ENCODE assay signal across 33 cellular contexts in genomic region chr10:8280946-8281345, GRCh38.
DNase-seq lines count a peak whose midpoint lies in the region; ATAC-seq and TF ChIP-seq lines count a peak whose summit lies in the region.
"Had no signal": no experiment of that assay in that cellular context is flagged by ENCODE, and none has a peak within 500 bp of the region (broad histone marks: within the 10 kb centered on the region; RNA-seq: fewer than 3 reads in every experiment).

No MANE protein-coding gene starts in this region.

- no peak overlapping the region for H3K23ac ChIP-seq in trophoblast cell (ENCODE audit: low read length)

- DNase-seq in T-helper 17 cell (no peak), esophagus muscularis mucosa (ENCODE audit: extremely low spot score) (peak; percentile 3), trophoblast cell (peak; percentile 92 to 99), NCI-H2081 (lab: John Stamatoyannopoulos, UW) (no peak), sciatic nerve (ENCODE audit: low spot score) (no peak)
- DNase-seq: 8988T; ACHN; AML-193; BE2C; C1 segment of cervical spinal cord; Caco-2; Calu3; CD4-positive, alpha-beta memory T cell; CD4-positive, alpha-beta T cell; CD4-positive, CD25-positive, alpha-beta regulatory T cell; CD8-positive, alpha-beta memory T cell; CD8-positive, alpha-beta T cell; COR-L47; DMS 273 treated with DMSO at 0.1 percent for 48 hours; DMS153; DMS53; DMS79; DMS79 treated with DMSO at 0.1 percent for 48 hours; DND-41; EL had no signal

- ATAC-seq in T-helper 17 cell (no peak), GM19463 (IDR thresholded peaks at IDR 0.05; ENCODE audit: unreplicated experiment) (no peak), sciatic nerve (no peak)
- ATAC-seq: A549; CD8-positive, alpha-beta T cell had no signal

- H4K12ac ChIP-seq in trophoblast cell (ENCODE audit: low read depth, low read length): no peak overlapping the region

- no peak overlapping the region for H4K8ac ChIP-seq in trophoblast cell (ENCODE audit: low read depth, low read length)

- H3K4ac ChIP-seq in trophoblast cell (ENCODE audit: low read depth, low read length): no peak overlapping the region

- no peak overlapping the region for H3K18ac ChIP-seq in trophoblast cell (ENCODE audit: low read length)

- WGBS in esophagus muscularis mucosa: 92% methylated on average over 7 of the region's 7 CpGs
- WGBS in trophoblast cell (ENCODE audit: extremely low coverage, insufficient coverage, insufficient read length): no CpG with 5 or more reads among the region's 7 CpGs

- peak overlapping the region; percentile 78 for H3K27ac Mint-ChIP-seq in T-helper 17 cell
- H3K27ac Mint-ChIP-seq: B cell; CD14-positive monocyte; CD4-positive, alpha-beta memory T cell; CD4-positive, alpha-beta T cell; CD8-positive, alpha-beta T cell had no signal

- H3K14ac ChIP-seq in trophoblast cell (ENCODE audit: low read length): no peak overlapping the region

- intact Hi-C loops in esophagus muscularis mucosa (cut with DNase I): no loop called here
- intact Hi-C loops in sciatic nerve (cut with DNase I): no loop called here

- no peak overlapping the region for H4K91ac ChIP-seq in trophoblast cell (ENCODE audit: low read depth, low read length)

- no peak for TF ChIP-seq CTCF in esophagus muscularis mucosa (IDR thresholded peaks at IDR 0.05)

- H3K9me3 ChIP-seq in T-helper 17 cell (ENCODE audit: control insufficient read depth, low read length, poor library complexity, severe bottlenecking) (no peaks in the 10 kb centered on the region), esophagus muscularis mucosa (no peaks in the 10 kb centered on the region), trophoblast cell (ENCODE audit: insufficient read depth, low read depth, low read length) (no peaks in the 10 kb centered on the region)
- H3K9me3 ChIP-seq: A549; BE2C; BLaER1; BLaER1 treated with 17β-estradiol and CSF1 and Interleukin-3, amounts not matched to agents 10 nM and 100 nM; Caco-2 had no signal

- H3K4me3 Mint-ChIP-seq in T-helper 17 cell: no peak overlapping the region
- H3K4me3 Mint-ChIP-seq: B cell; CD14-positive monocyte; CD4-positive, alpha-beta T cell; CD4-positive, CD25-positive, alpha-beta regulatory T cell; CD8-positive, alpha-beta memory T cell; CD8-positive, alpha-beta T cell had no signal

- no peak overlapping the region for H2BK120ac ChIP-seq in trophoblast cell (ENCODE audit: insufficient read depth, low read length, poor library complexity)

- no peak overlapping the region for H3K9ac ChIP-seq in trophoblast cell (ENCODE audit: low read length)
- H3K9ac ChIP-seq: BLaER1; BLaER1 treated with 17β-estradiol and CSF1 and Interleukin-3, amounts not matched to agents 10 nM and 100 nM had no signal

- no peak overlapping the region for H2AK5ac ChIP-seq in trophoblast cell (ENCODE audit: low read length)

- no peak overlapping the region for H2BK5ac ChIP-seq in trophoblast cell (ENCODE audit: low read depth, low read length, poor library complexity)

- no peak overlapping the region for H3K4me2 ChIP-seq in trophoblast cell (ENCODE audit: low read length)
- H3K4me2 ChIP-seq: A549; BLaER1; BLaER1 treated with 17β-estradiol and CSF1 and Interleukin-3, amounts not matched to agents 10 nM and 100 nM had no signal

- no peaks in the 10 kb centered on the region for H3K36me3 Mint-ChIP-seq in T-helper 17 cell (ENCODE audit: low read depth)
- H3K36me3 Mint-ChIP-seq: CD14-positive monocyte; CD4-positive, alpha-beta memory T cell; CD4-positive, CD25-positive, alpha-beta regulatory T cell; CD8-positive, alpha-beta T cell had no signal

- H3K36me3 ChIP-seq in esophagus muscularis mucosa: no peaks in the 10 kb centered on the region
- H3K36me3 ChIP-seq in trophoblast cell (ENCODE audit: control insufficient read depth in 1 of 2, insufficient read depth in 2 of 2, low read length in 2 of 2): no peaks in the 10 kb centered on the region
- H3K36me3 ChIP-seq: BE2C; BLaER1; BLaER1 treated with 17β-estradiol and CSF1 and Interleukin-3, amounts not matched to agents 10 nM and 100 nM had no signal

- H2BK12ac ChIP-seq in trophoblast cell (ENCODE audit: low read length): no peak overlapping the region

- H3K27me3 ChIP-seq in esophagus muscularis mucosa (peaks cover 0 to 15% (median 0%) of the 10 kb centered on the region in 4 donors), trophoblast cell (ENCODE audit: insufficient read depth, low read length) (no peaks in the 10 kb centered on the region)
- H3K27me3 ChIP-seq: BE2C; BLaER1; BLaER1 treated with 17β-estradiol and CSF1 and Interleukin-3, amounts not matched to agents 10 nM and 100 nM had no signal

- H3K79me2 ChIP-seq in trophoblast cell (ENCODE audit: control insufficient read depth, insufficient read depth, low read length, poor library complexity): no peaks in the 10 kb centered on the region

- TF ChIP-seq EP300 in esophagus muscularis mucosa (IDR thresholded peaks at IDR 0.05): no peak

- no peak overlapping the region for H2AFZ ChIP-seq in trophoblast cell (ENCODE audit: insufficient read depth, low read length, poor library complexity)

- H3K27me3 Mint-ChIP-seq in T-helper 17 cell: no peaks in the 10 kb centered on the region
- H3K27me3 Mint-ChIP-seq: CD4-positive, alpha-beta T cell; CD4-positive, CD25-positive, alpha-beta regulatory T cell had no signal

- H3K4me3 ChIP-seq in esophagus muscularis mucosa: no peak overlapping the region
- no peak overlapping the region for H3K4me3 ChIP-seq in trophoblast cell (ENCODE audit: low read depth, low read length)
- H3K4me3 ChIP-seq: A549; BLaER1; BLaER1 treated with 17β-estradiol and CSF1 and Interleukin-3, amounts not matched to agents 10 nM and 100 nM had no signal

- H3K27ac ChIP-seq in esophagus muscularis mucosa (replicated peaks in 1 of 4) (no peak overlapping the region), trophoblast cell (ENCODE audit: low read depth, low read length) (peak overlapping the region; percentile 82)
- H3K27ac ChIP-seq: 22Rv1; BLaER1; BLaER1 treated with 17β-estradiol and CSF1 and Interleukin-3, amounts not matched to agents 10 nM and 100 nM; C4-2B had no signal

- no peaks in the 10 kb centered on the region for H3K4me1 ChIP-seq in esophagus muscularis mucosa
- peaks cover 8 to 10% of the 10 kb centered on the region in 2 experiments for H3K4me1 ChIP-seq in trophoblast cell (ENCODE audit: control insufficient read depth in 1 of 2, insufficient read depth in 2 of 2, low read length in 2 of 2)
- H3K4me1 ChIP-seq: BLaER1; BLaER1 treated with 17β-estradiol and CSF1 and Interleukin-3, amounts not matched to agents 10 nM and 100 nM had no signal

- no peak for TF ChIP-seq POLR2A in esophagus muscularis mucosa (IDR thresholded peaks at IDR 0.05; ENCODE audit: low read depth)

- peaks cover 19% of the 10 kb centered on the region for H3K4me1 Mint-ChIP-seq in T-helper 17 cell
- H3K4me1 Mint-ChIP-seq: B cell, CD14-positive monocyte had no signal

- H3K79me1 ChIP-seq in trophoblast cell (ENCODE audit: low read length): peaks cover 31% of the 10 kb centered on the region

Comparison
In these comparisons a context has a peak if more than half of its experiments do, and no peak if none do; other contexts are left out.
1. DNase-seq: peak in esophagus muscularis mucosa (single experiment) and trophoblast cell (2 of 2); none in T-helper 17 cell (0 of 3), NCI-H2081 (0 of 2) and sciatic nerve (single experiment).